In the genomic region with DNA sequence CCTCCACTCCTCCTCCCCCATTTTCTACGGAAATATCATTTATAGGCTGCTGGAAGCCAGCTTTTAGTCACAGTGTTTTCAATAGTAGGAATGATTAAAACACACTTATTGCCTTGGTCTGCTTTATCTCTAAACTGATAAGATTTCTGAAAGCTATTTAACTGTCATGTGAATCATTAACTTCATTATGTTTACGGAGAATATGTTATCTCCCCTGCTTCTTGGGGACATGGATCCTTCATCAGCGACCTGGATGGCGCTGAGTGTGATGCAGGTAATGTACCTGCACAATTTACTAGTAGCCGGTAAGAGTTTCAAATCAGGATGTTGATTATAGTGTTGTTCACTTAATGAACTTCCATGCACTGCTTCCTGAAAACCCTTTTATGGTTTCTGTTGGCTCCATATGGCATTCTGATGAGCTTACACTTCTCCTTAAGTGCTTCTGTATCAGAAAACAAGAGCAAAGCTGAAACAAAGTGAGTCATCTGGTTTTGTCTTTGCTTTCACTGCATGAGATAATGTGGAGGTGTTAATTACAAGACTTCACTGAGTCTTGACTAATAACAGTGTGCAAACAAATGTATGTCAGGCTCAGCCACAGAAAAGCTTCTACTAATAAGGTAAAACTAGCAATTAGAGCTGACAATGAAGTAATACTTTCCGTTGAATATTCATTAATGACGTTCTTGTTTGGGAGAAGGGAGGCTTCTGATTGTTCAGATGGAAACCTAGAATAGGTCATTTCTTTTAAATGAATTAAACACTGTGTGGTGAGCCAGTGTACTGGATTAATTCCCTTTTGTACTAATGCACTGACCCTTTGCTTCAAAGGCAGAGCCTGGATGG, we compare ENCODE assay signal across 8 cellular contexts.
A peak's percentile ranks its signal among the peaks of the same experiment; 100 is the strongest.
DNase-seq lines count a peak whose midpoint lies in the region; ATAC-seq and TF ChIP-seq lines count a peak whose summit lies in the region.

No MANE protein-coding gene starts in this region.

- TF ChIP-seq CTCF in HFFc6 (IDR thresholded peaks at IDR 0.05), result no peak

- no peak overlapping the region for H3K4me3 Mint-ChIP-seq in effector memory CD8-positive, alpha-beta T cell
- no peak overlapping the region for H3K4me3 Mint-ChIP-seq in HFFc6

- H3K9me3 Mint-ChIP-seq in effector memory CD8-positive, alpha-beta T cell, result peaks cover 0 to 10% of the 10 kb centered on the region in 2 donors
- H3K9me3 Mint-ChIP-seq in HFFc6, result no peaks in the 10 kb centered on the region

- no peaks in the 10 kb centered on the region for H3K36me3 Mint-ChIP-seq in effector memory CD8-positive, alpha-beta T cell (ENCODE audit: insufficient read depth)
- no peaks in the 10 kb centered on the region for H3K36me3 Mint-ChIP-seq in HFFc6 (ENCODE audit: low read depth)

- peak; percentile 66 for ATAC-seq in HG03039 (IDR thresholded peaks at IDR 0.05; ENCODE audit: unreplicated experiment)
- ATAC-seq in effector memory CD8-positive, alpha-beta T cell (replicated peaks), result no peak

- H3K27ac Mint-ChIP-seq in effector memory CD8-positive, alpha-beta T cell, result no peak overlapping the region
- no peak overlapping the region for H3K27ac Mint-ChIP-seq in HFFc6

- DNase-seq in NCI-H345 (lab: John Stamatoyannopoulos, UW), result peak; percentile 4
- DNase-seq in NCI-H345 treated with DMSO at 0.1 percent for 48 hours (lab: John Stamatoyannopoulos, UW; ENCODE audit: unreplicated experiment), result no peak
- peak; percentile 82 for DNase-seq in NCI-H2196 treated with DMSO at 0.1 percent for 48 hours (lab: John Stamatoyannopoulos, UW; ENCODE audit: unreplicated experiment)
- DNase-seq in glomerular visceral epithelial cell (ENCODE audit: extremely low spot score), result peak; percentile 27
- DNase-seq in effector memory CD8-positive, alpha-beta T cell, result no peak
- DNase-seq in inferior parietal cortex (ENCODE audit: extremely low spot score), result no peak
- no peak for DNase-seq in HFFc6

- H3K4me1 Mint-ChIP-seq in effector memory CD8-positive, alpha-beta T cell (ENCODE audit: low read depth in 2 of 2), result no peaks in the 10 kb centered on the region
- H3K4me1 Mint-ChIP-seq in HFFc6 (ENCODE audit: low read depth), result peaks cover 6% of the 10 kb centered on the region; the same call in 1 of the 2 replicates

- H3K27me3 Mint-ChIP-seq in effector memory CD8-positive, alpha-beta T cell, result no peaks in the 10 kb centered on the region
- peaks cover 3% of the 10 kb centered on the region; the same call in 1 of the 2 replicates for H3K27me3 Mint-ChIP-seq in HFFc6 (ENCODE audit: insufficient read depth)

Comparison
In these comparisons a context has a peak if more than half of its experiments do, and no peak if none do; other contexts are left out.
1. DNase-seq: peak in NCI-H345 (single experiment), NCI-H2196 treated with DMSO at 0.1 percent for 48 hours (single experiment) and glomerular visceral epithelial cell (single experiment); none in NCI-H345 treated with DMSO at 0.1 percent for 48 hours (single experiment), effector memory CD8-positive, alpha-beta T cell (0 of 3), inferior parietal cortex (single experiment) and HFFc6 (single experiment).